21 cellular contexts compared by ENCODE assay signal in the genomic region with DNA sequence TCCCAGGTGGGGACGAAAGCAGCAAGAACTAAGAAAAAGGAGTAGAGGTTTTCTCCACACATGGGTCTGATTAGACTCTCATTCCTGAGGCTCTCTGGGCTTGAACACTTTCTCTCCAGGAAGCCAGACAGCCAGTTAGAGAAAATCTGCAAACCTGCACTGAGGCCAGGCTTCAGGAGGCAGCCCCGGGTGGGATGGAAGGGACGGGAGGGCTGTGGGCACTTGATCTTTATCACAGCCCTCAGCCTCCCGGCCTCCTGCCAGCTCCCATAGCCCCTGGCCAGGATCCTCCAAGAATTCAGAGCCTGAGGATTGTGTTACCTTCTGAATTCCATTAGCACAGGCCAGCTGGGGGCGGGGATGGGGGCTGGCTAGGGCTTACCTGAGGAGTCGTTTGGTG. TPM values are rescaled to one million over a fixed set of nuclear protein-coding genes. Genes with fewer than 3 reads are reported as not detected.
A peak's percentile ranks its signal among the peaks of the same experiment; 100 is the strongest.
DNase-seq lines count a peak whose midpoint lies in the region; ATAC-seq and TF ChIP-seq lines count a peak whose summit lies in the region.
"Had no signal": no experiment of that assay in that cellular context is flagged by ENCODE, and none has a peak within 500 bp of the region (broad histone marks: within the 10 kb centered on the region; RNA-seq: fewer than 3 reads in every experiment).

No MANE protein-coding gene starts in this region.

- H3K9me3 Mint-ChIP-seq in H9 = no peaks in the 10 kb centered on the region
- H3K9me3 Mint-ChIP-seq in activated naive CD8-positive, alpha-beta T cell treated with anti-CD3 and anti-CD28 coated beads, Interleukin-2, amount 50 U/mL, for 24 hours = no peaks in the 10 kb centered on the region
- H3K9me3 Mint-ChIP-seq: activated T-helper 17 cell treated with anti-CD3 and anti-CD28 coated beads, Interleukin-2, amount 50 U/mL, for 72 hours; CD4-positive, CD25-positive, alpha-beta regulatory T cell had no signal

- no peak overlapping the region for H2BK12ac ChIP-seq in H9 (ENCODE audit: insufficient read length, low read depth, low read length)

- no peak overlapping the region; a peak in 1 of 5 replicates for H3K4me3 Mint-ChIP-seq in H9
- H3K4me3 Mint-ChIP-seq in activated naive CD8-positive, alpha-beta T cell treated with anti-CD3 and anti-CD28 coated beads, Interleukin-2, amount 50 U/mL, for 24 hours = no peak overlapping the region
- H3K4me3 Mint-ChIP-seq: activated naive CD8-positive, alpha-beta T cell; activated T-helper 17 cell treated with anti-CD3 and anti-CD28 coated beads, Interleukin-2, amount 50 U/mL, for 72 hours; CD4-positive, CD25-positive, alpha-beta regulatory T cell; natural killer cell had no signal

- H4K8ac ChIP-seq in H9 (replicated peaks; ENCODE audit: insufficient read length, low read depth, low read length) (no peak overlapping the region), mesendoderm (ENCODE audit: low read depth, low read length) (peak overlapping the region; percentile 81)

- no peak overlapping the region for H3K14ac ChIP-seq in H9 (ENCODE audit: insufficient read depth, low read length)

- H2AK5ac ChIP-seq in H9 (ENCODE audit: insufficient read length, low read length) = no peak overlapping the region
- H2AK5ac ChIP-seq in mesendoderm (ENCODE audit: low read length) = no peak overlapping the region

- H2BK15ac ChIP-seq in H9 (ENCODE audit: low read depth, low read length) = no peak overlapping the region
- H2BK15ac ChIP-seq in mesendoderm (replicated peaks; ENCODE audit: low read depth) = peak overlapping the region; percentile 66

- H3K27me3 ChIP-seq in H9 (ENCODE audit: insufficient read depth, low read length) = no peaks in the 10 kb centered on the region
- no peaks in the 10 kb centered on the region for H3K27me3 ChIP-seq in mesendoderm (ENCODE audit: insufficient read depth, low read length, poor library complexity)
- no peaks in the 10 kb centered on the region for H3K27me3 ChIP-seq in lower lobe of right lung (ENCODE audit: low read depth)
- H3K27me3 ChIP-seq: sigmoid colon, upper lobe of right lung had no signal

- H3K79me1 ChIP-seq in H9 (ENCODE audit: insufficient read depth, low read depth, low read length, poor library complexity, severe bottlenecking) = no peaks in the 10 kb centered on the region
- no peaks in the 10 kb centered on the region for H3K79me1 ChIP-seq in mesendoderm (ENCODE audit: low read length)

- no peak overlapping the region for H4K91ac ChIP-seq in H9 (ENCODE audit: insufficient read length, low read depth, low read length)

- H3K9me3 ChIP-seq in H9 (ENCODE audit: control insufficient read depth, low read depth, low read length) = no peaks in the 10 kb centered on the region
- H3K9me3 ChIP-seq in lower lobe of right lung = no peaks in the 10 kb centered on the region
- H3K9me3 ChIP-seq: sigmoid colon, upper lobe of right lung had no signal

- H3K18ac ChIP-seq in H9 (ENCODE audit: insufficient read length, low read depth, low read length) = no peak overlapping the region
- peak overlapping the region; percentile 97 for H3K18ac ChIP-seq in mesendoderm (ENCODE audit: low read length)

- H3K27ac ChIP-seq in H9 (ENCODE audit: insufficient read length, low read depth, low read length) (no peak overlapping the region), mesendoderm (ENCODE audit: low read depth, low read length) (peak overlapping the region; percentile 93), lower lobe of right lung (no peak overlapping the region)
- H3K27ac ChIP-seq: sigmoid colon, upper lobe of right lung had no signal

- H2AFZ ChIP-seq in H9 (ENCODE audit: low read length) = peak overlapping the region; percentile 43

- peaks cover 7% of the 10 kb centered on the region for H3K27me3 Mint-ChIP-seq in H9 (ENCODE audit: low read depth)
- peaks cover 8% of the 10 kb centered on the region for H3K27me3 Mint-ChIP-seq in activated naive CD8-positive, alpha-beta T cell treated with anti-CD3 and anti-CD28 coated beads, Interleukin-2, amount 50 U/mL, for 24 hours

- H2BK5ac ChIP-seq in H9 (ENCODE audit: insufficient read length, low read length) (no peak overlapping the region), mesendoderm (ENCODE audit: low read length) (no peak overlapping the region)

- no peak overlapping the region for H3T11ph ChIP-seq in H9 (ENCODE audit: low read length)

- ATAC-seq in activated naive CD8-positive, alpha-beta T cell treated with anti-CD3 and anti-CD28 coated beads, Interleukin-2, amount 50 U/mL, for 24 hours = no peak
- no peak for ATAC-seq in lower lobe of right lung
- ATAC-seq: activated T-helper 17 cell treated with anti-CD3 and anti-CD28 coated beads, Interleukin-2, amount 50 U/mL, for 72 hours; GM12878; natural killer cell; upper lobe of right lung had no signal

- no peak overlapping the region for H2BK20ac ChIP-seq in H9 (ENCODE audit: low read depth, low read length, poor library complexity, severe bottlenecking)

- H3K4ac ChIP-seq in H9 (ENCODE audit: low read depth, low read length) (no peak overlapping the region), mesendoderm (ENCODE audit: low read depth, low read length) (peak overlapping the region; percentile 84)

- peaks cover 23 to 28% of the 10 kb centered on the region in 2 experiments for H3K4me1 Mint-ChIP-seq in H9
- H3K4me1 Mint-ChIP-seq in activated naive CD8-positive, alpha-beta T cell treated with anti-CD3 and anti-CD28 coated beads, Interleukin-2, amount 50 U/mL, for 24 hours = no peaks in the 10 kb centered on the region
- H3K4me1 Mint-ChIP-seq: activated T-helper 17 cell treated with anti-CD3 and anti-CD28 coated beads, Interleukin-2, amount 50 U/mL, for 72 hours; CD4-positive, CD25-positive, alpha-beta regulatory T cell; natural killer cell had no signal

- H4K20me1 ChIP-seq in H9 (ENCODE audit: control insufficient read depth, insufficient read depth, insufficient read length) = no peaks in the 10 kb centered on the region

- H3K4me1 ChIP-seq in H9 (ENCODE audit: insufficient read depth, low read length) (no peaks in the 10 kb centered on the region; the same call in 1 of the 2 replicates), mesendoderm (ENCODE audit: control insufficient read depth, low read depth, low read length) (peaks cover 14% of the 10 kb centered on the region), lower lobe of right lung (no peaks in the 10 kb centered on the region)
- H3K4me1 ChIP-seq: upper lobe of right lung had no signal

- TF ChIP-seq CTCF in H9 (conservative IDR thresholded peaks at IDR 0.05) = no peak
- no peak for TF ChIP-seq CTCF in lower lobe of right lung (IDR thresholded peaks at IDR 0.05)

- H3K79me2 ChIP-seq in H9 (ENCODE audit: insufficient read depth, low read length) (no peaks in the 10 kb centered on the region), mesendoderm (ENCODE audit: control insufficient read depth, insufficient read depth, low read length) (no peaks in the 10 kb centered on the region)

- intact Hi-C loops in lower lobe of right lung (cut with DNase I) = no loop called here

- H4K5ac ChIP-seq in H9 (ENCODE audit: insufficient read length, low read depth, low read length) (no peak overlapping the region), mesendoderm (ENCODE audit: low read length) (no peak overlapping the region)

- no peak overlapping the region for H2BK120ac ChIP-seq in H9 (ENCODE audit: low read depth, low read length, poor library complexity, severe bottlenecking)
- H2BK120ac ChIP-seq in mesendoderm (ENCODE audit: low read depth, low read length) = peak overlapping the region; percentile 56

- WGBS in H9 (ENCODE audit: extremely low coverage, insufficient read length, low lambda C conversion rate) = no CpG with 5 or more reads among the region's 6 CpGs
- no CpG with 5 or more reads among the region's 6 CpGs for WGBS in mesendoderm (ENCODE audit: extremely low coverage, insufficient coverage, low lambda C conversion rate)

- H3K23ac ChIP-seq in H9 (ENCODE audit: insufficient read length, low read depth, low read length) = no peak overlapping the region
- H3K23ac ChIP-seq in mesendoderm (ENCODE audit: low read length) = no peak overlapping the region

- H3K4me3 ChIP-seq in mesendoderm (ENCODE audit: low read length) (no peak overlapping the region), lower lobe of right lung (no peak overlapping the region)
- H3K4me3 ChIP-seq: GM12878, sigmoid colon, upper lobe of right lung had no signal

- H3K4me2 ChIP-seq in H9 (ENCODE audit: insufficient read depth, insufficient read length, low read length) (no peak overlapping the region), mesendoderm (ENCODE audit: low read length) (no peak overlapping the region)

- H3K36me3 ChIP-seq in mesendoderm (ENCODE audit: control insufficient read depth, insufficient read depth, low read length) = no peaks in the 10 kb centered on the region
- H3K36me3 ChIP-seq in lower lobe of right lung = no peaks in the 10 kb centered on the region
- H3K36me3 ChIP-seq: sigmoid colon, upper lobe of right lung had no signal

- H3K36me3 Mint-ChIP-seq in H9 (ENCODE audit: insufficient read depth in 1 of 3, low read depth in 3 of 3) = no peaks in the 10 kb centered on the region
- H3K36me3 Mint-ChIP-seq in activated naive CD8-positive, alpha-beta T cell treated with anti-CD3 and anti-CD28 coated beads, Interleukin-2, amount 50 U/mL, for 24 hours (ENCODE audit: low read depth) = no peaks in the 10 kb centered on the region
- H3K36me3 Mint-ChIP-seq: activated naive CD8-positive, alpha-beta T cell; CD4-positive, CD25-positive, alpha-beta regulatory T cell; natural killer cell had no signal

- peak; percentile 60 for DNase-seq in AG20443 (ENCODE audit: low spot score)
- peak; percentile 79 for DNase-seq in H9
- DNase-seq in dedifferentiated amniotic fluid mesenchymal stem cell (ENCODE audit: extremely low spot score) = peak; percentile 47
- peak; percentile 93 for DNase-seq in mesendoderm
- DNase-seq in activated naive CD8-positive, alpha-beta T cell treated with anti-CD3 and anti-CD28 coated beads, Interleukin-2, amount 50 U/mL, for 24 hours = no peak
- DNase-seq in lower lobe of right lung = no peak
- no peak for DNase-seq in UCSD-AML1 (lab: John Stamatoyannopoulos, UW; ENCODE audit: unreplicated experiment)
- no peak for DNase-seq in activated T-cell treated with anti-CD3 and anti-CD28 coated beads, Interleukin-2, amount 50 U/mL, for 48 hours
- DNase-seq: CD4-positive, CD25-positive, alpha-beta regulatory T cell; cerebellar nuclear complex; hippocampal formation; Kasumi-1; natural killer cell; NCI-H2029; NCI-H345; sigmoid colon; upper lobe of right lung had no signal

- H3K27ac Mint-ChIP-seq in H9 = peak overlapping the region in 1 of 3 experiments; percentile 60; a peak in 2 of 7 replicates
- H3K27ac Mint-ChIP-seq in activated naive CD8-positive, alpha-beta T cell treated with anti-CD3 and anti-CD28 coated beads, Interleukin-2, amount 50 U/mL, for 24 hours = no peak overlapping the region
- H3K27ac Mint-ChIP-seq: activated naive CD8-positive, alpha-beta T cell; activated T-helper 17 cell treated with anti-CD3 and anti-CD28 coated beads, Interleukin-2, amount 50 U/mL, for 72 hours; CD4-positive, CD25-positive, alpha-beta regulatory T cell; natural killer cell had no signal

- no peaks in the 10 kb centered on the region for H3K23me2 ChIP-seq in H9 (ENCODE audit: insufficient read length, low read depth, low read length, poor library complexity, severe bottlenecking)

- no peak overlapping the region for H3K9ac ChIP-seq in H9 (ENCODE audit: extremely low read depth, insufficient read length, low read length)
- no peak overlapping the region for H3K9ac ChIP-seq in mesendoderm (ENCODE audit: low read length)

- no peak overlapping the region for H3K56ac ChIP-seq in H9 (ENCODE audit: insufficient read length, low read depth, low read length)
- H3K56ac ChIP-seq in mesendoderm (ENCODE audit: low read length) = peak overlapping the region; percentile 73

RNA-seq across cellular contexts. Expression of gene SERTAD4, which starts 40.1 kb away (rescaled TPM):
- 3.9 and 5.0 TPM in 2 replicates for total RNA-seq in H9 (2021)
- polyA plus RNA-seq in mesendoderm (2013, experiment 1 of 2) = 24.6 TPM
- 23.7 TPM for polyA plus RNA-seq in mesendoderm (2013, experiment 2 of 2)
- total RNA-seq in lower lobe of right lung = 4.3 TPM
- total RNA-seq: activated T-helper 17 cell treated with anti-CD3 and anti-CD28 coated beads, Interleukin-2, amount 50 U/mL, for 72 hours; CD4-positive, CD25-positive, alpha-beta regulatory T cell; GM12878; natural killer cell; T-helper 2 cell treated with Interferon-gamma antibody and Interleukin-4, amounts not matched to agents 100 ng/mL and 5 ng/mL, for 36 hours had no signal
- polyA plus RNA-seq: CD4-positive, CD25-positive, alpha-beta regulatory T cell; GM12878 had no signal

RNA-seq across cellular contexts. Expression of gene HHAT, which starts 56.0 kb away (rescaled TPM):
- total RNA-seq in H9 (2021) = 0.48 and 0.83 TPM in 2 replicates
- polyA plus RNA-seq in mesendoderm (2013, experiment 1 of 2) = 0.67 TPM
- 0.87 TPM for polyA plus RNA-seq in mesendoderm (2013, experiment 2 of 2)
- total RNA-seq in lower lobe of right lung = 5.3 TPM

Comparison
In these comparisons a context has a peak if more than half of its experiments do, and no peak if none do; other contexts are left out.
1. DNase-seq: peak in AG20443 (single experiment), H9 (single experiment), dedifferentiated amniotic fluid mesenchymal stem cell (single experiment) and mesendoderm (single experiment); none in activated naive CD8-positive, alpha-beta T cell treated with anti-CD3 and anti-CD28 coated beads, Interleukin-2, amount 50 U/mL, for 24 hours (single experiment), lower lobe of right lung (single experiment), UCSD-AML1 (single experiment) and activated T-cell treated with anti-CD3 and anti-CD28 coated beads, Interleukin-2, amount 50 U/mL, for 48 hours (0 of 2).